In the genomic region with DNA sequence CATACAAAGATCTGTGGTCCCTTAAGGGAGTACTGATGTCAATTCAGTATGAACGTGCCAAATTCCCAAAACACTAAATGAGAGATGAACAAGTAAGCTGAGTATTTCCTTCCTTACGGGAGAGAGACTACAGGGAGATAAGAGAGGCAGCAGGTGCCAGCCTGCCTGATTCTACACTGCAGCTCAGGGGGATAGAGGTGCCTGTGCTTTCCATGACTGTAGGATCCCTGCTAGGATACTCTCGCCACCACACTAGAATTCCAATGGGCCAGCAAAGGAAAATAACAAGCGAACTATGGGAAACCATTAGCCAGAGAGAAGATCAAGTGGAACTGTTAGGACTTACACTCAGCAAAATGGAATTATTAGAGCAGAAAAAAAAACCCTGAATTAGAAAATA, we compare ENCODE assay signal across 18 cellular contexts.
A peak's percentile ranks its signal among the peaks of the same experiment; 100 is the strongest.
DNase-seq lines count a peak whose midpoint lies in the region; ATAC-seq and TF ChIP-seq lines count a peak whose summit lies in the region.
"Had no signal": no experiment of that assay in that cellular context is flagged by ENCODE, and none has a peak within 500 bp of the region (broad histone marks: within the 10 kb centered on the region; RNA-seq: fewer than 3 reads in every experiment).

No MANE protein-coding gene starts in this region.

- H3K36me3 Mint-ChIP-seq in WTC11, result no peaks in the 10 kb centered on the region

- H3K9me3 Mint-ChIP-seq in WTC11, result 0 out of 2 replicates have a peak, but pooled peaks cover 5% of the 10 kb centered on the region
- H3K9me3 Mint-ChIP-seq: CD4-positive, alpha-beta T cell had no signal

- ATAC-seq in WTC11, result peak; percentile 94
- no peak for ATAC-seq in HG02571 (IDR thresholded peaks at IDR 0.05; ENCODE audit: unreplicated experiment)
- ATAC-seq: Right ventricle myocardium inferior had no signal

- H3K36me3 ChIP-seq in HUES6 (ENCODE audit: control insufficient read depth, insufficient read depth, low read length) (no peaks in the 10 kb centered on the region), iPS-18a (ENCODE audit: control insufficient read depth, low read depth, low read length) (no peaks in the 10 kb centered on the region)
- H3K36me3 ChIP-seq: HAP-1 had no signal

- peak overlapping the region; percentile 4; the same call in 1 of the 2 replicates for H3K4me3 ChIP-seq in HUES6 (ENCODE audit: low read depth, low read length)
- H3K4me3 ChIP-seq in iPS-18a (ENCODE audit: low read length), result peak overlapping the region; percentile 48
- H3K4me3 ChIP-seq: HAP-1, SK-N-MC had no signal

- H3K4me1 ChIP-seq in HUES6 (ENCODE audit: control insufficient read depth, insufficient read depth, low read length) (peaks cover 19% of the 10 kb centered on the region), iPS-18a (ENCODE audit: control insufficient read depth, low read depth, low read length) (peaks cover 41% of the 10 kb centered on the region)
- H3K4me1 ChIP-seq: HAP-1 had no signal

- POLR2A ChIA-PET in WTC11 (lab: Charles Lee), result no interaction called here

- peak overlapping the region; percentile 63 for H3K27ac Mint-ChIP-seq in WTC11
- H3K27ac Mint-ChIP-seq: CD4-positive, alpha-beta T cell had no signal

- no peak for TF ChIP-seq CTCF in WTC11 (IDR thresholded peaks at IDR 0.05)

- no peaks in the 10 kb centered on the region for H3K9me3 ChIP-seq in HUES6 (ENCODE audit: control insufficient read depth, insufficient read depth, low read depth, low read length)
- H3K9me3 ChIP-seq in iPS-18a (ENCODE audit: control insufficient read depth, low read depth, low read length), result no peaks in the 10 kb centered on the region
- H3K9me3 ChIP-seq: HAP-1 had no signal

- H3K4me1 Mint-ChIP-seq in WTC11, result peaks cover 62% of the 10 kb centered on the region

- CTCF ChIA-PET in WTC11 (lab: Charles Lee), result no interaction called here

- H3K27me3 Mint-ChIP-seq in WTC11 (ENCODE audit: low read depth), result no peaks in the 10 kb centered on the region; the same call in 1 of the 2 replicates
- H3K27me3 Mint-ChIP-seq: CD4-positive, alpha-beta T cell had no signal

- H3K4me3 Mint-ChIP-seq in WTC11, result peak overlapping the region; percentile 34
- H3K4me3 Mint-ChIP-seq: CD4-positive, alpha-beta T cell had no signal

- DNase-seq in DMS53 treated with DMSO at 0.1 percent for 48 hours (lab: John Stamatoyannopoulos, UW; ENCODE audit: unreplicated experiment), result peak; percentile 21
- peak; percentile 26 for DNase-seq in WTC11 (ENCODE audit: low spot score)
- no peak for DNase-seq in activated naive CD4-positive, alpha-beta T cell treated with Interleukin-2 at 50 U/mL for 16 hours
- no peak for DNase-seq in HT-29 (ENCODE audit: low spot score)
- DNase-seq in nucleus accumbens (lab: John Stamatoyannopoulos, UW), result no peak
- DNase-seq: CD4-positive, alpha-beta T cell; KG1; NCI-H1417; NCI-H1930; NCI-H446; NCI-H526 treated with DMSO at 0.1 percent for 48 hours; NK-92 treated with Interleukin-12 subunit alpha and Interleukin-12 subunit beta, amount 100 ng/mL, for 24 hours had no signal

- H3K27ac ChIP-seq in HUES6 (ENCODE audit: low read depth, low read length) (no peak overlapping the region), iPS-18a (ENCODE audit: low read length) (peak overlapping the region; percentile 52)
- H3K27ac ChIP-seq: SK-N-MC had no signal

- H3K9ac ChIP-seq in HUES6 (ENCODE audit: low read length) (no peak overlapping the region), iPS-18a (ENCODE audit: low read length) (no peak overlapping the region)

- H3K27me3 ChIP-seq in HUES6 (ENCODE audit: control insufficient read depth, insufficient read depth, low read length) (no peaks in the 10 kb centered on the region), iPS-18a (ENCODE audit: control insufficient read depth, insufficient read depth, low read length) (no peaks in the 10 kb centered on the region)

TF ChIP-seq in WTC11, 78 proteins besides CTCF, POLR2A, EP300 and RAD21:
- TF ChIP-seq ZBTB21 (CRISPR knock-in tag; IDR thresholded peaks at IDR 0.05; ENCODE audit: borderline replicate concordance), result no peak
- no peak for TF ChIP-seq ATF1 (CRISPR knock-in tag; IDR thresholded peaks at IDR 0.05)
- no peak for TF ChIP-seq GTF2I (CRISPR knock-in tag; conservative IDR thresholded peaks at IDR 0.05)
- no peak for TF ChIP-seq ZNF263 (CRISPR knock-in tag; IDR thresholded peaks at IDR 0.05; ENCODE audit: low read depth)
- TF ChIP-seq, protein P1, sequence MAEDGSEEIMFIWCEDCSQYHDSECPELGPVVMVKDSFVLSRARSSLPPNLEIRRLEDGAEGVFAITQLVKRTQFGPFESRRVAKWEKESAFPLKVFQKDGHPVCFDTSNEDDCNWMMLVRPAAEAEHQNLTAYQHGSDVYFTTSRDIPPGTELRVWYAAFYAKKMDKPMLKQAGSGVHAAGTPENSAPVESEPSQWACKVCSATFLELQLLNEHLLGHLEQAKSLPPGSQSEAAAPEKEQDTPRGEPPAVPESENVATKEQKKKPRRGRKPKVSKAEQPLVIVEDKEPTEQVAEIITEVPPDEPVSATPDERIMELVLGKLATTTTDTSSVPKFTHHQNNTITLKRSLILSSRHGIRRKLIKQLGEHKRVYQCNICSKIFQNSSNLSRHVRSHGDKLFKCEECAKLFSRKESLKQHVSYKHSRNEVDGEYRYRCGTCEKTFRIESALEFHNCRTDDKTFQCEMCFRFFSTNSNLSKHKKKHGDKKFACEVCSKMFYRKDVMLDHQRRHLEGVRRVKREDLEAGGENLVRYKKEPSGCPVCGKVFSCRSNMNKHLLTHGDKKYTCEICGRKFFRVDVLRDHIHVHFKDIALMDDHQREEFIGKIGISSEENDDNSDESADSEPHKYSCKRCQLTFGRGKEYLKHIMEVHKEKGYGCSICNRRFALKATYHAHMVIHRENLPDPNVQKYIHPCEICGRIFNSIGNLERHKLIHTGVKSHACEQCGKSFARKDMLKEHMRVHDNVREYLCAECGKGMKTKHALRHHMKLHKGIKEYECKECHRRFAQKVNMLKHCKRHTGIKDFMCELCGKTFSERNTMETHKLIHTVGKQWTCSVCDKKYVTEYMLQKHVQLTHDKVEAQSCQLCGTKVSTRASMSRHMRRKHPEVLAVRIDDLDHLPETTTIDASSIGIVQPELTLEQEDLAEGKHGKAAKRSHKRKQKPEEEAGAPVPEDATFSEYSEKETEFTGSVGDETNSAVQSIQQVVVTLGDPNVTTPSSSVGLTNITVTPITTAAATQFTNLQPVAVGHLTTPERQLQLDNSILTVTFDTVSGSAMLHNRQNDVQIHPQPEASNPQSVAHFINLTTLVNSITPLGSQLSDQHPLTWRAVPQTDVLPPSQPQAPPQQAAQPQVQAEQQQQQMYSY (CRISPR knock-in tag; IDR thresholded peaks at IDR 0.05), result no peak
- peak; percentile 16; the same call in 1 of the 2 replicates for TF ChIP-seq ZNF423 (CRISPR knock-in tag; IDR thresholded peaks at IDR 0.05)

Comparison
In these comparisons a context has a peak if more than half of its experiments do, and no peak if none do; other contexts are left out.
1. DNase-seq: peak in DMS53 treated with DMSO at 0.1 percent for 48 hours (single experiment) and WTC11 (single experiment); none in activated naive CD4-positive, alpha-beta T cell treated with Interleukin-2 at 50 U/mL for 16 hours (single experiment), HT-29 (single experiment) and nucleus accumbens (0 of 56).